In genomic region chr14:39302124-39302810, GRCh38 we compare ENCODE assay signal across 24 cellular contexts.
DNase-seq lines count a peak whose midpoint lies in the region; ATAC-seq, FAIRE-seq and TF ChIP-seq lines count a peak whose summit lies in the region.
"Had no signal": no experiment of that assay in that cellular context is flagged by ENCODE, and none has a peak within 500 bp of the region (broad histone marks: within the 10 kb centered on the region; RNA-seq: fewer than 3 reads in every experiment).

No MANE protein-coding gene starts in this region.

- DNase-seq in HepG2 (ENCODE audit: low spot score), result no peak
- DNase-seq in right lobe of liver, result no peak
- DNase-seq in astrocyte (ENCODE audit: low read depth), result peak; percentile 16
- peak; percentile 47 for DNase-seq in iris pigment epithelial cell (ENCODE audit: low read depth)
- DNase-seq in NCI-H2029 (lab: John Stamatoyannopoulos, UW), result no peak
- DNase-seq in SKM-1 (lab: John Stamatoyannopoulos, UW; ENCODE audit: unreplicated experiment), result no peak
- DNase-seq: activated CD4-positive, alpha-beta T cell treated with anti-CD3 and anti-CD28 coated beads for 1 hour; CD4-positive, CD25-positive, alpha-beta regulatory T cell; DMS 273 treated with DMSO at 0.1 percent for 48 hours; effector memory CD8-positive, alpha-beta T cell; NCI-H510A; nephron progenitor cell; NK-92 treated with Interleukin-12 subunit alpha and Interleukin-12 subunit beta, amount 100 ng/mL, for 24 hours; substantia nigra; T-helper 9 cell had no signal

- H3K36me3 ChIP-seq in HepG2 (replicated peaks in 1 of 2; ENCODE audit: control insufficient read depth in 1 of 2, insufficient read depth in 2 of 2, low read length in 2 of 2), result peaks cover 26 to 68% of the 10 kb centered on the region in 2 experiments
- peaks cover 0 to 67% (median 23%) of the 10 kb centered on the region in 4 donors for H3K36me3 ChIP-seq in right lobe of liver
- peaks cover 15% of the 10 kb centered on the region for H3K36me3 ChIP-seq in astrocyte (ENCODE audit: insufficient read depth, low read length)

- no peaks in the 10 kb centered on the region for H3K4me1 ChIP-seq in HepG2 (ENCODE audit: insufficient read depth, low read length)
- H3K4me1 ChIP-seq in right lobe of liver, result no peaks in the 10 kb centered on the region
- H3K4me1 ChIP-seq in astrocyte (ENCODE audit: insufficient read depth, low read length), result no peaks in the 10 kb centered on the region
- H3K4me1 ChIP-seq: ascending aorta had no signal

- H3K27me3 ChIP-seq in HepG2 (ENCODE audit: control insufficient read depth in 1 of 2, insufficient read depth in 2 of 2, low read length in 2 of 2), result no peaks in the 10 kb centered on the region
- H3K27me3 ChIP-seq in right lobe of liver, result no peaks in the 10 kb centered on the region
- H3K27me3 ChIP-seq in astrocyte (ENCODE audit: insufficient read depth, low read length), result no peaks in the 10 kb centered on the region
- H3K27me3 ChIP-seq: ascending aorta had no signal

- no peak overlapping the region for H3K27ac ChIP-seq in HepG2 (ENCODE audit: extremely low read length, insufficient read depth, low read length)
- H3K27ac ChIP-seq in right lobe of liver, result no peak overlapping the region
- H3K27ac ChIP-seq in astrocyte (ENCODE audit: low read depth, low read length), result no peak overlapping the region
- H3K27ac ChIP-seq: ascending aorta, HL-60, SK-N-MC had no signal

- no peak; the same call in 1 of the 3 replicates for ATAC-seq in HepG2
- no peak for ATAC-seq in right lobe of liver
- ATAC-seq in activated CD4-positive, CD25-positive, alpha-beta regulatory T cell treated with anti-CD3 and anti-CD28 coated beads, Interleukin-2, amount 50 U/mL, for 24 hours, result no peak
- ATAC-seq: activated naive CD4-positive, alpha-beta T cell treated with anti-CD3 and anti-CD28 coated beads, Interleukin-2, amount 50 U/mL, for 72 hours; effector memory CD8-positive, alpha-beta T cell; GM12878; left lobe of liver had no signal

- no peak overlapping the region for H3K4me2 ChIP-seq in HepG2 (ENCODE audit: low read depth, low read length)
- H3K4me2 ChIP-seq in astrocyte (ENCODE audit: low read length), result peak overlapping the region; percentile 18

- CTCF ChIA-PET in HepG2 (lab: Yijun Ruan, JAX; ENCODE audit: low intra/inter-chr PET ratio, low total read pairs), result no interaction called here

- no peak for TF ChIP-seq CTCF in HepG2 (CRISPR knock-in tag; IDR thresholded peaks at IDR 0.05)
- TF ChIP-seq CTCF in right lobe of liver (IDR thresholded peaks at IDR 0.05), result no peak
- TF ChIP-seq CTCF in astrocyte (IDR thresholded peaks at IDR 0.05; ENCODE audit: insufficient read depth, low read depth, low read length), result no peak

- H3K9ac ChIP-seq in HepG2 (ENCODE audit: insufficient read depth, low read depth, low read length), result no peak overlapping the region
- no peak overlapping the region for H3K9ac ChIP-seq in astrocyte (ENCODE audit: low read length)

- no peaks in the 10 kb centered on the region for H3K79me2 ChIP-seq in HepG2 (ENCODE audit: insufficient read depth, low read length)
- no peaks in the 10 kb centered on the region for H3K79me2 ChIP-seq in astrocyte (ENCODE audit: insufficient read depth, low read length)

- H2AFZ ChIP-seq in HepG2 (ENCODE audit: low read length), result no peak overlapping the region
- no peak overlapping the region for H2AFZ ChIP-seq in astrocyte (ENCODE audit: low read depth, low read length)

- intact Hi-C loops in HepG2 (cut with micrococcal nuclease; ENCODE audit: unreplicated experiment) (no loop called here), right lobe of liver (cut with DNase I) (no loop called here)

- H3K9me3 Mint-ChIP-seq in astrocyte (ENCODE audit: unreplicated experiment), result no peaks in the 10 kb centered on the region
- H3K9me3 Mint-ChIP-seq: activated naive CD4-positive, alpha-beta T cell treated with anti-CD3 and anti-CD28 coated beads, Interleukin-2, amount 50 U/mL, for 72 hours; CD4-positive, CD25-positive, alpha-beta regulatory T cell; effector memory CD8-positive, alpha-beta T cell; IgD-negative memory B cell; nephron progenitor cell had no signal

- H3K4me3 ChIP-seq in HepG2 (replicated peaks in 1 of 3; ENCODE audit: insufficient read depth in 1 of 3, low read depth in 2 of 3, low read length in 3 of 3), result no peak overlapping the region
- no peak overlapping the region for H3K4me3 ChIP-seq in right lobe of liver
- H3K4me3 ChIP-seq in astrocyte (ENCODE audit: insufficient read depth, low read depth, low read length), result no peak overlapping the region
- H3K4me3 ChIP-seq: ascending aorta, GM12878, SK-N-MC had no signal

- TF ChIP-seq RAD21 in HepG2 (CRISPR knock-in tag; IDR thresholded peaks at IDR 0.05), result no peak

- WGBS in HepG2 (ENCODE audit: low lambda C conversion rate), result 98% methylated on average over 4 of the region's 4 CpGs
- WGBS in right lobe of liver (ENCODE audit: insufficient coverage, low coverage, low lambda C conversion rate, missing lambda C conversion rate), result 87% methylated on average over 4 of the region's 4 CpGs

- peaks cover 2% of the 10 kb centered on the region for H3K4me1 Mint-ChIP-seq in astrocyte (ENCODE audit: low read depth, unreplicated experiment)
- H3K4me1 Mint-ChIP-seq: nephron progenitor cell had no signal

- H3K4me3 Mint-ChIP-seq in astrocyte (ENCODE audit: unreplicated experiment), result no peak overlapping the region
- H3K4me3 Mint-ChIP-seq: CD4-positive, CD25-positive, alpha-beta regulatory T cell; effector memory CD8-positive, alpha-beta T cell; IgD-negative memory B cell; nephron progenitor cell had no signal

- in situ Hi-C loops in HepG2 (cut with HindIII; ENCODE audit: extremely low pct_ligation_motif_present, low pct_unique_long_range_greater_than_20kb), result no loop called here

- TF ChIP-seq EP300 in HepG2 (IDR thresholded peaks at IDR 0.05; ENCODE audit: low read depth in 2 of 2, low read length in 2 of 2), result no peak
- no peak for TF ChIP-seq EP300 in HepG2 (CRISPR knock-in tag; IDR thresholded peaks at IDR 0.05; ENCODE audit: borderline replicate concordance)

- no peak for FAIRE-seq in HepG2 (lab: Jason Lieb, UNC)
- peak; percentile 50 for FAIRE-seq in astrocyte (lab: Jason Lieb, UNC)
- FAIRE-seq: GM12878, RCC 7860 had no signal

- H3K36me3 Mint-ChIP-seq in astrocyte (ENCODE audit: low read depth, unreplicated experiment), result peaks cover 6% of the 10 kb centered on the region

- no peak overlapping the region for H3K27ac Mint-ChIP-seq in astrocyte (ENCODE audit: unreplicated experiment)
- H3K27ac Mint-ChIP-seq: CD4-positive, CD25-positive, alpha-beta regulatory T cell; IgD-negative memory B cell; nephron progenitor cell had no signal

- POLR2A ChIA-PET in HepG2 (lab: Yijun Ruan, JAX), result interaction anchor here (0.7 to 0.9 kb wide), 2 partner anchors 130 to 132 kb away, joined by 3 read pairs; partner anchors contain the start of genes FBXO33 and TRAPPC6B

- TF ChIP-seq POLR2A in HepG2 (IDR thresholded peaks at IDR 0.05; ENCODE audit: insufficient read depth in 1 of 2, low read depth in 2 of 2, low read length in 2 of 2) (no peak), right lobe of liver (IDR thresholded peaks at IDR 0.05) (no peak)

- H4K20me1 ChIP-seq in HepG2 (ENCODE audit: insufficient read depth, low read length), result no peaks in the 10 kb centered on the region
- H4K20me1 ChIP-seq in astrocyte (ENCODE audit: insufficient read depth, low read length), result no peaks in the 10 kb centered on the region

- H3K27me3 Mint-ChIP-seq in astrocyte (ENCODE audit: low read depth, unreplicated experiment), result no peaks in the 10 kb centered on the region
- H3K27me3 Mint-ChIP-seq: CD4-positive, CD25-positive, alpha-beta regulatory T cell; effector memory CD8-positive, alpha-beta T cell; IgD-negative memory B cell had no signal

- no TSS peak for BruUV-seq in HepG2 (replicated peaks; lab: Mats Ljungman, UMichigan)

- H3K9me3 ChIP-seq in HepG2 (ENCODE audit: low read length), result no peaks in the 10 kb centered on the region
- no peaks in the 10 kb centered on the region for H3K9me3 ChIP-seq in right lobe of liver
- no peaks in the 10 kb centered on the region for H3K9me3 ChIP-seq in astrocyte (ENCODE audit: insufficient read depth, low read depth, low read length)
- H3K9me3 ChIP-seq: ascending aorta had no signal

TF ChIP-seq in HepG2, 621 proteins besides CTCF, POLR2A, EP300 and RAD21:
- TF ChIP-seq CREB1 (IDR thresholded peaks at IDR 0.05), result peak; percentile 38; the same call in 1 of the 2 replicates
- TF ChIP-seq CREB1 (CRISPR knock-in tag; IDR thresholded peaks at IDR 0.05), result no peak
- TF ChIP-seq TRIM22 (IDR thresholded peaks at IDR 0.05), result no peak
- TF ChIP-seq JUND (CRISPR knock-in tag; IDR thresholded peaks at IDR 0.05), result no peak
- peak; percentile 90 for TF ChIP-seq RBM22 (optimal IDR thresholded peaks at IDR 0.05; ENCODE audit: low read length)
- no peak for TF ChIP-seq ZNF670 (CRISPR knock-in tag; IDR thresholded peaks at IDR 0.05; ENCODE audit: borderline replicate concordance)
- TF ChIP-seq RFX3 (CRISPR knock-in tag; IDR thresholded peaks at IDR 0.05), result no peak
- TF ChIP-seq RARA (CRISPR knock-in tag; IDR thresholded peaks at IDR 0.05), result no peak

Comparison
In these comparisons a context has a peak if more than half of its experiments do, and no peak if none do; other contexts are left out.
1. DNase-seq: peak in astrocyte (single experiment) and iris pigment epithelial cell (single experiment); none in HepG2 (single experiment), right lobe of liver (0 of 3), NCI-H2029 (single experiment) and SKM-1 (single experiment).